Comparison of ENCODE assay signal across 10 cellular contexts in genomic region chr1:206588492-206588891, GRCh38. TPM values are rescaled to one million over a fixed set of nuclear protein-coding genes. Genes with fewer than 3 reads are reported as not detected.
DNase-seq lines count a peak whose midpoint lies in the region; ATAC-seq and TF ChIP-seq lines count a peak whose summit lies in the region.
"Had no signal": no experiment of that assay in that cellular context is flagged by ENCODE, and none has a peak within 500 bp of the region (broad histone marks: within the 10 kb centered on the region; RNA-seq: fewer than 3 reads in every experiment).

No MANE protein-coding gene starts in this region.

- ATAC-seq in activated T-cell treated with anti-CD3 and anti-CD28 coated beads, Interleukin-2, amount 50 U/mL, for 72 hours (replicated peaks in 1 of 2): no peak
- no peak for ATAC-seq in naive thymus-derived CD4-positive, alpha-beta T cell
- no peak for ATAC-seq in GM19328 (IDR thresholded peaks at IDR 0.05; ENCODE audit: unreplicated experiment)

- H3K4me3 ChIP-seq in naive thymus-derived CD4-positive, alpha-beta T cell (ENCODE audit: low read length): no peak overlapping the region
- no peak overlapping the region for H3K4me3 ChIP-seq in tibial nerve

- no peaks in the 10 kb centered on the region for H3K9me3 ChIP-seq in naive thymus-derived CD4-positive, alpha-beta T cell (ENCODE audit: control insufficient read depth in 2 of 3, low read length in 3 of 3)
- no peaks in the 10 kb centered on the region for H3K9me3 ChIP-seq in tibial nerve

- H3K4me1 Mint-ChIP-seq in activated T-cell treated with anti-CD3 and anti-CD28 coated beads, Interleukin-2, amount 50 U/mL, for 72 hours (ENCODE audit: low read depth): peaks cover 92% of the 10 kb centered on the region
- H3K4me1 Mint-ChIP-seq in naive thymus-derived CD4-positive, alpha-beta T cell: peaks cover 25 to 85% (median 57%) of the 10 kb centered on the region in 7 donors

- no peak overlapping the region for H3K27ac ChIP-seq in naive thymus-derived CD4-positive, alpha-beta T cell (ENCODE audit: low read depth, low read length)
- H3K27ac ChIP-seq in tibial nerve: peak overlapping the region in 3 of 4 donors; percentile 22 to 70 (median 60)

- 47 to 52% methylated on average over 6 of the region's 6 CpGs for WGBS in tibial nerve, 2 donors

- peaks cover 17 to 21% of the 10 kb centered on the region in 2 donors for H3K4me1 ChIP-seq in naive thymus-derived CD4-positive, alpha-beta T cell (ENCODE audit: control insufficient read depth in 2 of 2, insufficient read depth in 2 of 2, low read length in 2 of 2)
- H3K4me1 ChIP-seq in tibial nerve: peaks cover 0 to 47% (median 27%) of the 10 kb centered on the region in 4 donors

- intact Hi-C loops in naive thymus-derived CD4-positive, alpha-beta T cell (cut with micrococcal nuclease): no loop called here

- POLR2A ChIA-PET in naive thymus-derived CD4-positive, alpha-beta T cell (lab: Charles Lee): interaction anchor here (0.8 to 30.7 kb wide), 3 partner anchors 29 to 48 kb away, joined by 3 to 722 read pairs (median 3); no protein-coding TSS in a partner anchor

- H3K9me3 Mint-ChIP-seq in activated T-cell treated with anti-CD3 and anti-CD28 coated beads, Interleukin-2, amount 50 U/mL, for 72 hours: no peaks in the 10 kb centered on the region
- peaks cover 0 to 2% (median 0%) of the 10 kb centered on the region in 11 donors for H3K9me3 Mint-ChIP-seq in naive thymus-derived CD4-positive, alpha-beta T cell
- H3K9me3 Mint-ChIP-seq: neural crest cell had no signal

- CTCF ChIA-PET in naive thymus-derived CD4-positive, alpha-beta T cell (lab: Charles Lee): interaction anchor here (0.6 to 2.2 kb wide), 6 partner anchors 19 to 88 kb away, joined by 3 to 16 read pairs (median 3); no protein-coding TSS in a partner anchor

- DNase-seq in activated T-cell treated with anti-CD3 and anti-CD28 coated beads, Interleukin-2, amount 50 U/mL, for 72 hours: no peak
- no peak for DNase-seq in activated T-cell treated with anti-CD3 and anti-CD28 coated beads, Interleukin-2, amount 50 U/mL, for 1 hour
- DNase-seq in amniotic epithelial cell (ENCODE audit: low read depth): peak; percentile 75
- no peak for DNase-seq in naive thymus-derived CD4-positive, alpha-beta T cell
- DNase-seq in tibial nerve (ENCODE audit: low spot score in 2 of 2): no peak
- DNase-seq in UCSD-AML1 (lab: John Stamatoyannopoulos, UW; ENCODE audit: unreplicated experiment): no peak
- no peak for DNase-seq in activated effector memory CD4-positive, alpha-beta T cell treated with Interleukin-2 at 50 U/mL for 16 hours
- DNase-seq: central memory CD4-positive, alpha-beta T cell had no signal

- H3K27me3 Mint-ChIP-seq in activated T-cell treated with anti-CD3 and anti-CD28 coated beads, Interleukin-2, amount 50 U/mL, for 72 hours (ENCODE audit: low read depth): no peaks in the 10 kb centered on the region
- H3K27me3 Mint-ChIP-seq in naive thymus-derived CD4-positive, alpha-beta T cell: no peaks in the 10 kb centered on the region

- no peak for TF ChIP-seq EP300 in tibial nerve (IDR thresholded peaks at IDR 0.05)

- peak overlapping the region; percentile 99 for H3K27ac Mint-ChIP-seq in activated T-cell treated with anti-CD3 and anti-CD28 coated beads, Interleukin-2, amount 50 U/mL, for 72 hours
- peak overlapping the region; percentile 7 to 91 (median 80) for H3K27ac Mint-ChIP-seq in naive thymus-derived CD4-positive, alpha-beta T cell

- no peak for TF ChIP-seq CTCF in tibial nerve (IDR thresholded peaks at IDR 0.05)

- no peaks in the 10 kb centered on the region for H3K27me3 ChIP-seq in naive thymus-derived CD4-positive, alpha-beta T cell (ENCODE audit: control insufficient read depth in 2 of 2, insufficient read depth in 2 of 2, low read length in 2 of 2)
- no peaks in the 10 kb centered on the region for H3K27me3 ChIP-seq in tibial nerve

- peaks cover 33 to 91% (median 41%) of the 10 kb centered on the region in 3 experiments for H3K36me3 ChIP-seq in naive thymus-derived CD4-positive, alpha-beta T cell (ENCODE audit: control insufficient read depth in 2 of 3, insufficient read depth in 3 of 3, low read length in 3 of 3)
- peaks cover 0 to 88% (median 21%) of the 10 kb centered on the region in 3 donors for H3K36me3 ChIP-seq in tibial nerve

- H3K36me3 Mint-ChIP-seq in activated T-cell treated with anti-CD3 and anti-CD28 coated beads, Interleukin-2, amount 50 U/mL, for 72 hours (ENCODE audit: insufficient read depth in 2 of 2): peaks cover 15 to 57% of the 10 kb centered on the region in 2 donors
- peaks cover 10 to 44% (median 35%) of the 10 kb centered on the region in 5 donors for H3K36me3 Mint-ChIP-seq in naive thymus-derived CD4-positive, alpha-beta T cell

- TF ChIP-seq POLR2A in tibial nerve (IDR thresholded peaks at IDR 0.05): no peak

- H3K4me3 Mint-ChIP-seq in activated T-cell treated with anti-CD3 and anti-CD28 coated beads, Interleukin-2, amount 50 U/mL, for 72 hours: peak overlapping the region; percentile 56 to 89
- peak overlapping the region in 1 of 10 donors; percentile 33 for H3K4me3 Mint-ChIP-seq in naive thymus-derived CD4-positive, alpha-beta T cell
- H3K4me3 Mint-ChIP-seq: neural crest cell had no signal

RNA-seq across cellular contexts. Expression of gene EIF2D, which starts 23.8 kb away (rescaled TPM):
- total RNA-seq in activated T-cell treated with anti-CD3 and anti-CD28 coated beads, Interleukin-2, amount 50 U/mL, for 72 hours: 100 to 1,000 TPM; 129 to 158 TPM
- 10 to 100 TPM; 38.7 to 73.0 (median 59.6) TPM for total RNA-seq in naive thymus-derived CD4-positive, alpha-beta T cell
- 10 to 100 TPM; 33.5 to 53.4 TPM for polyA plus RNA-seq in naive thymus-derived CD4-positive, alpha-beta T cell
- total RNA-seq in tibial nerve: 10 to 100 TPM; 42.0 to 78.4 (median 60.0) TPM

RNA-seq across cellular contexts. Expression of gene DYRK3, which starts 46.8 kb away (rescaled TPM):
- total RNA-seq in activated T-cell treated with anti-CD3 and anti-CD28 coated beads, Interleukin-2, amount 50 U/mL, for 72 hours: 1 to 10 TPM; 5.9 to 8.7 TPM
- total RNA-seq in naive thymus-derived CD4-positive, alpha-beta T cell: 1 to 10 TPM in 2 of 5 experiments, under 1 TPM in 3; 0.22 to 8.2 (median 0.69) TPM
- polyA plus RNA-seq in naive thymus-derived CD4-positive, alpha-beta T cell: not detected
- 10 to 100 TPM in 1 of 4 donors, 1 to 10 TPM in 3; 5.4 to 12.7 (median 5.7) TPM for total RNA-seq in tibial nerve
